Comparison of ENCODE assay signal across 8 cellular contexts in genomic region chr9:83622814-83623633, GRCh38. TPM values are rescaled to one million over a fixed set of nuclear protein-coding genes. Genes with fewer than 3 reads are reported as not detected.
DNase-seq lines count a peak whose midpoint lies in the region; ATAC-seq, FAIRE-seq and TF ChIP-seq lines count a peak whose summit lies in the region.

Gene IDNK, plus strand, starts transcription at chr9:83623143. Its CDS starts 29 bp downstream, at chr9:83623172.

- TF ChIP-seq POLR2A in suprapubic skin (IDR thresholded peaks at IDR 0.05) = peak in 1 of 2 donors; percentile 41

- H3K36me3 ChIP-seq in neuron (ENCODE audit: insufficient read depth, low read length) (peaks cover 4% of the 10 kb centered on the region), suprapubic skin (peaks cover 6% of the 10 kb centered on the region)

- FAIRE-seq in D721Med (lab: Jason Lieb, UNC) = no peak
- FAIRE-seq in RCC 7860 (lab: Jason Lieb, UNC) = no peak

- TF ChIP-seq EP300 in suprapubic skin (IDR thresholded peaks at IDR 0.05) = no peak

- H2AFZ ChIP-seq in neuron (ENCODE audit: low read depth, low read length) = peak within 1 kb of the TSS; percentile 56

- no peaks in the 10 kb centered on the region for H3K27me3 ChIP-seq in neuron (ENCODE audit: insufficient read depth, low read length)
- no peaks in the 10 kb centered on the region for H3K27me3 ChIP-seq in suprapubic skin

- H3K9me3 ChIP-seq in neuron (ENCODE audit: low read length) (no peaks in the 10 kb centered on the region), suprapubic skin (no peaks in the 10 kb centered on the region)

- peak; percentile 51 for DNase-seq in D721Med (ENCODE audit: insufficient read length, low spot score)
- DNase-seq in HPDE6-E6E7 (ENCODE audit: extremely low spot score) = peak; percentile 45
- DNase-seq in RCC 7860 (ENCODE audit: low spot score) = peak; percentile 31
- DNase-seq in activated gamma-delta T cell (lab: John Stamatoyannopoulos, UW) = peak; percentile 46
- peak; percentile 44 for DNase-seq in fibroblast of villous mesenchyme (ENCODE audit: low read depth)
- DNase-seq in suprapubic skin (ENCODE audit: low spot score in 2 of 2) = peak; percentile 84 to 85

- 1% methylated on average over 43 of the region's 89 CpGs for WGBS in suprapubic skin

- peak within 1 kb of the TSS; percentile 78 for H3K27ac ChIP-seq in suprapubic skin

- TF ChIP-seq CTCF in D721Med (IDR thresholded peaks at IDR 0.05; ENCODE audit: insufficient read depth, missing control alignments) (no peak), fibroblast of villous mesenchyme (IDR thresholded peaks at IDR 0.05; ENCODE audit: insufficient read depth, low read depth, low read length) (no peak), suprapubic skin (IDR thresholded peaks at IDR 0.05) (no peak)

- H3K4me3 ChIP-seq in fibroblast of villous mesenchyme (ENCODE audit: low read depth, low read length) (peak within 1 kb of the TSS; percentile 72), neuron (ENCODE audit: low read length) (peak within 1 kb of the TSS; percentile 54), suprapubic skin (peak within 1 kb of the TSS; percentile 63)

- H3K4me1 ChIP-seq in neuron (ENCODE audit: insufficient read depth, low read length) (peaks cover 12% of the 10 kb centered on the region), suprapubic skin (peaks cover 11% of the 10 kb centered on the region)

- ATAC-seq in GM19468 (IDR thresholded peaks at IDR 0.05; ENCODE audit: extremely low read depth, unreplicated experiment) = peak; percentile 74

RNA-seq across cellular contexts. Expression of gene IDNK, which starts in this region (rescaled TPM):
- total RNA-seq in fibroblast of villous mesenchyme (3.0 and 4.2 TPM in 2 replicates), suprapubic skin (10 to 100 TPM in 1 of 4 donors, 1 to 10 TPM in 3; 3.1 to 10.2 (median 5.8) TPM)

Comparison
In these comparisons a context has a peak if more than half of its experiments do, and no peak if none do; other contexts are left out.
1. Peak in every context shown above with its lines: DNase-seq, ATAC-seq, H3K4me3 ChIP-seq and H3K27ac ChIP-seq.
2. DNase-seq: peak in every context shown above with its lines; median percentile 84 in suprapubic skin; 51 in D721Med; 46 in activated gamma-delta T cell; 45 in HPDE6-E6E7; 44 in fibroblast of villous mesenchyme; 31 in RCC 7860.